Comparison of ENCODE assay signal across 18 cellular contexts in genomic region chr7:29885626-29886025, GRCh38.
A peak's percentile ranks its signal among the peaks of the same experiment; 100 is the strongest.
DNase-seq lines count a peak whose midpoint lies in the region; ATAC-seq and TF ChIP-seq lines count a peak whose summit lies in the region.
"Had no signal": no experiment of that assay in that cellular context is flagged by ENCODE, and none has a peak within 500 bp of the region (broad histone marks: within the 10 kb centered on the region; RNA-seq: fewer than 3 reads in every experiment).

No MANE protein-coding gene starts in this region.

- no peak overlapping the region for H3K27ac ChIP-seq in iPS-20b (ENCODE audit: low read length)
- no peak overlapping the region for H3K27ac ChIP-seq in hepatocyte
- H3K27ac ChIP-seq: GM23248 had no signal

- H2AFZ ChIP-seq in hepatocyte = no peak overlapping the region
- H2AFZ ChIP-seq: GM23248 had no signal

- WGBS in hepatocyte (ENCODE audit: low lambda C conversion rate, missing lambda C conversion rate) = 98% methylated on average over 3 of the region's 3 CpGs

- peak; percentile 8 for DNase-seq in NCI-H345 (lab: John Stamatoyannopoulos, UW)
- no peak for DNase-seq in NCI-H345 treated with DMSO at 0.1 percent for 48 hours (lab: John Stamatoyannopoulos, UW; ENCODE audit: unreplicated experiment)
- peak; percentile 16 for DNase-seq in NCI-H1694 treated with DMSO at 0.1 percent for 48 hours (lab: John Stamatoyannopoulos, UW)
- peak; percentile 69 for DNase-seq in SK-N-DZ (ENCODE audit: low spot score)
- no peak for DNase-seq in mesenteric fat pad (ENCODE audit: low spot score)
- no peak for DNase-seq in hepatocyte (ENCODE audit: low spot score)
- DNase-seq: 8988T, ACHN, BE2C, Calu3, GM23248, IMR-90, KG1, MG63, T-cell had no signal

- no peaks in the 10 kb centered on the region for H4K20me1 ChIP-seq in hepatocyte (ENCODE audit: insufficient read depth, poor library complexity, severe bottlenecking)

- H3K27me3 ChIP-seq in iPS-20b (ENCODE audit: insufficient read depth, low read length) (peaks cover 12% of the 10 kb centered on the region; the same call in 1 of the 2 replicates), hepatocyte (no peaks in the 10 kb centered on the region)
- H3K27me3 ChIP-seq: BE2C, MG63 had no signal

- H3K9me3 ChIP-seq in iPS-20b (ENCODE audit: insufficient read depth, low read depth, low read length) (no peaks in the 10 kb centered on the region), hepatocyte (ENCODE audit: low read depth) (no peaks in the 10 kb centered on the region)
- H3K9me3 ChIP-seq: BE2C, HAP-1, MG63 had no signal

- H3K79me2 ChIP-seq in hepatocyte = no peaks in the 10 kb centered on the region

- H3K4me1 ChIP-seq in iPS-20b (ENCODE audit: insufficient read depth, low read length) (peaks cover 21% of the 10 kb centered on the region), hepatocyte (ENCODE audit: insufficient read depth) (peaks cover 4% of the 10 kb centered on the region)
- H3K4me1 ChIP-seq: BE2C, HAP-1 had no signal

- no peak overlapping the region; the same call in 1 of the 2 replicates for H3K4me3 ChIP-seq in iPS-20b (ENCODE audit: low read length)
- no peak overlapping the region for H3K4me3 ChIP-seq in hepatocyte
- H3K4me3 ChIP-seq: GM23248, HAP-1, MG63 had no signal

- H3K4me2 ChIP-seq in hepatocyte = no peak overlapping the region

- peak overlapping the region; percentile 62; the same call in 1 of the 2 replicates for H3K9ac ChIP-seq in iPS-20b (ENCODE audit: low read depth, low read length)
- H3K9ac ChIP-seq: GM23248 had no signal

- TF ChIP-seq CTCF in hepatocyte (IDR thresholded peaks at IDR 0.05; ENCODE audit: poor library complexity) = no peak

- ATAC-seq in GM18502 (IDR thresholded peaks at IDR 0.05; ENCODE audit: poor library complexity, unreplicated experiment) = no peak
- ATAC-seq: T-cell had no signal

- H3K36me3 ChIP-seq in iPS-20b (ENCODE audit: insufficient read depth, low read depth, low read length) (peaks cover 19% of the 10 kb centered on the region), hepatocyte (replicated peaks; ENCODE audit: insufficient read depth, low read depth) (no peaks in the 10 kb centered on the region)
- H3K36me3 ChIP-seq: BE2C, MG63 had no signal

- H3K9me2 ChIP-seq in hepatocyte (replicated peaks; ENCODE audit: insufficient read depth) = no peaks in the 10 kb centered on the region

Comparison
In these comparisons a context has a peak if more than half of its experiments do, and no peak if none do; other contexts are left out.
1. DNase-seq: peak in NCI-H345 (single experiment), NCI-H1694 treated with DMSO at 0.1 percent for 48 hours (single experiment) and SK-N-DZ (single experiment); none in NCI-H345 treated with DMSO at 0.1 percent for 48 hours (single experiment), mesenteric fat pad (single experiment) and hepatocyte (single experiment).